Comparison of ENCODE assay signal across 17 cellular contexts in the genomic region with DNA sequence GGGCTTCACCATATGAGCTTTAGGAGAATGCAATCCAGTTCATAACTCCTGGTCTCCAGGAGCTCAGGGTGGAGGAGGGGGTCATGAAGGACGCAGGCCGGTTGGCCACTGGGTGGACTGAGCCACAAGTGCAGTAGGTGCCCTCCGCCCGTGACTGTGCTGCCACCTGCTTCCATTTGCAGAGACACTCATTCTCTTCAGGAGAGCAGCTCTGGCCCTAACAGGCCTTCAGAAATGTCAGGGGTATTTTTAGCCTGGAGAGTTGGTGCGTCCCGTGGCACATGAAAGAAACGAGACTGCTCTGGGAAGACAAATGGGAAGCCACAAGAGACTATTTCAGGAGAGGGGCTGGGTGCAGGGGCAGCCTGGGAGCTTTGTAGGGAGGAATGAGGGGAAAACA. TPM values are rescaled to one million over a fixed set of nuclear protein-coding genes. Genes with fewer than 3 reads are reported as not detected.
A peak's percentile ranks its signal among the peaks of the same experiment; 100 is the strongest.
DNase-seq lines count a peak whose midpoint lies in the region; ATAC-seq and TF ChIP-seq lines count a peak whose summit lies in the region.
"Had no signal": no experiment of that assay in that cellular context is flagged by ENCODE, and none has a peak within 500 bp of the region (broad histone marks: within the 10 kb centered on the region; RNA-seq: fewer than 3 reads in every experiment).

No MANE protein-coding gene starts in this region.

- peak in 1 of 2 donors; percentile 37 for TF ChIP-seq CTCF in right atrium auricular region (IDR thresholded peaks at IDR 0.05)
- peak in 4 of 12 donors; percentile 16 to 43 (median 31) for TF ChIP-seq CTCF in heart left ventricle (IDR thresholded peaks at IDR 0.05)

- H3K9ac ChIP-seq in skeletal muscle tissue (ENCODE audit: low read depth in 1 of 3, low read length in 3 of 3) = peak overlapping the region in 2 of 3 donors; percentile 52 to 74
- H3K9ac ChIP-seq: GM23248 had no signal

- intact Hi-C loops in Right ventricle myocardium inferior (cut with DNase I) (loop anchor here (1.0 kb wide), 1 partner anchor 63 kb away; no protein-coding TSS in a partner anchor), heart left ventricle (cut with DNase I) (loop anchor here in 2 of 10 donors (5.0 to 10.0 kb wide), 2 partner anchors 58 to 60 kb away; no protein-coding TSS in a partner anchor)

- H3K27ac ChIP-seq in right atrium auricular region (no peak overlapping the region), heart left ventricle (peak overlapping the region in 9 of 12 donors; percentile 52 to 85 (median 77)), skeletal muscle tissue (ENCODE audit: low read depth, low read length) (peak overlapping the region; percentile 58)
- H3K27ac ChIP-seq: 22Rv1, GM23248 had no signal

- WGBS in heart left ventricle, 4 donors = 39 to 56% (median 46%) methylated on average over 6 to 7 of the region's 7 CpGs

- no peak for TF ChIP-seq POLR2A in heart left ventricle (IDR thresholded peaks at IDR 0.05)

- H3K4me3 ChIP-seq in right atrium auricular region (no peak overlapping the region), heart left ventricle (no peak overlapping the region), skeletal muscle tissue (ENCODE audit: low read length in 3 of 3) (peak overlapping the region in 1 of 3 donors; percentile 41)
- H3K4me3 ChIP-seq: GM12878, GM23248 had no signal

- no peaks in the 10 kb centered on the region for H3K36me3 ChIP-seq in right atrium auricular region
- no peaks in the 10 kb centered on the region for H3K36me3 ChIP-seq in heart left ventricle
- no peaks in the 10 kb centered on the region for H3K36me3 ChIP-seq in skeletal muscle tissue (ENCODE audit: control insufficient read depth in 3 of 3, insufficient read depth in 3 of 3, low read length in 3 of 3)

- H3K4me1 ChIP-seq in right atrium auricular region (no peaks in the 10 kb centered on the region), heart left ventricle (peaks cover 0 to 11% (median 0%) of the 10 kb centered on the region in 12 donors), skeletal muscle tissue (ENCODE audit: control insufficient read depth in 3 of 3, insufficient read depth in 3 of 3, low read length in 3 of 3) (peaks cover 4 to 8% (median 5%) of the 10 kb centered on the region in 3 donors)

- no peaks in the 10 kb centered on the region for H3K27me3 ChIP-seq in right atrium auricular region
- H3K27me3 ChIP-seq in heart left ventricle = peaks cover 0 to 2% (median 0%) of the 10 kb centered on the region in 9 donors
- H3K27me3 ChIP-seq in skeletal muscle tissue (ENCODE audit: control insufficient read depth in 3 of 3, insufficient read depth in 3 of 3, low read length in 3 of 3) = peaks cover 0 to 4% (median 0%) of the 10 kb centered on the region in 3 donors

- H3K9me3 ChIP-seq in right atrium auricular region (peaks cover 0 to 27% of the 10 kb centered on the region in 2 donors), heart left ventricle (peaks cover 0 to 34% (median 18%) of the 10 kb centered on the region in 12 donors), skeletal muscle tissue (ENCODE audit: control insufficient read depth in 3 of 3, low read length in 3 of 3) (peaks cover 8 to 18% (median 11%) of the 10 kb centered on the region in 3 donors)

- DNase-seq in Right ventricle myocardium inferior (ENCODE audit: missing footprints) = no peak
- no peak for DNase-seq in right atrium auricular region (ENCODE audit: low spot score)
- DNase-seq in heart left ventricle = peak in 4 of 5 donors; percentile 44 to 75 (median 66)
- peak; percentile 71 for DNase-seq in myocyte (ENCODE audit: low read depth)
- DNase-seq in NCI-H1092 treated with DMSO at 0.1 percent for 48 hours (lab: John Stamatoyannopoulos, UW) = no peak
- no peak for DNase-seq in GM19240 (ENCODE audit: insufficient read length, low spot score)
- no peak for DNase-seq in NCI-H2081 (lab: John Stamatoyannopoulos, UW)
- DNase-seq: Calu3; CD4-positive, CD25-positive, alpha-beta regulatory T cell; DMS 273 treated with DMSO at 0.1 percent for 48 hours; GM23248 had no signal

- ATAC-seq in Right ventricle myocardium inferior = peak; percentile 85
- ATAC-seq in heart left ventricle = peak; percentile 82 to 98 (median 96)
- ATAC-seq: GM12878, HCT116 had no signal

RNA-seq across cellular contexts. Expression of a gene that starts 38.9 kb away (rescaled TPM):
- total RNA-seq in Right ventricle myocardium inferior (not detected), right atrium auricular region (not detected), heart left ventricle (under 1 TPM in 6 of 9 donors, not detected in 3; 0.02 to 0.22 (median 0.15) TPM), myocyte (0.05 TPM in 1 of 2 replicates, not detected in the other), skeletal muscle tissue (under 0.01 TPM)
- polyA plus RNA-seq in heart left ventricle = not detected
- 0.03 TPM for polyA plus RNA-seq in myocyte (2012)
- total RNA-seq: Calu3, GM23248, HT-29 had no signal
- polyA plus RNA-seq: BJ; CD4-positive, CD25-positive, alpha-beta regulatory T cell; GM23248 had no signal

Comparison
In these comparisons a context has a peak if more than half of its experiments do, and no peak if none do; other contexts are left out.
1. DNase-seq: peak in heart left ventricle (4 of 5) and myocyte (single experiment); none in Right ventricle myocardium inferior (single experiment), right atrium auricular region (single experiment), NCI-H1092 treated with DMSO at 0.1 percent for 48 hours (single experiment), GM19240 (single experiment) and NCI-H2081 (0 of 2).
2. H3K27ac ChIP-seq: peak in heart left ventricle (9 of 12) and skeletal muscle tissue (single experiment); none in right atrium auricular region (0 of 2).